In genomic region chr22:44032126-44032730, GRCh38 we compare ENCODE assay signal across 1 cellular context.
TF ChIP-seq lines count a peak whose summit lies in the region.

No MANE protein-coding gene starts in this region.

TF ChIP-seq in endothelial cell of umbilical vein, 7 proteins besides CTCF, POLR2A, EP300 and RAD21:
- TF ChIP-seq POLR2AphosphoS5 (IDR thresholded peaks at IDR 0.05; ENCODE audit: insufficient read depth, low read depth, low read length) (no peak), FOS (IDR thresholded peaks at IDR 0.05; ENCODE audit: borderline replicate concordance, insufficient read depth, low read length) (no peak), EZH2 (IDR thresholded peaks at IDR 0.05; ENCODE audit: borderline replicate concordance, low read depth, low read length, severe bottlenecking) (no peak), JUN (IDR thresholded peaks at IDR 0.05; ENCODE audit: borderline replicate concordance, insufficient read depth, insufficient read length, low read depth) (no peak)
